Comparison of ENCODE assay signal across 20 cellular contexts in genomic region chr17:76189247-76189646, GRCh38. TPM values are rescaled to one million over a fixed set of nuclear protein-coding genes. Genes with fewer than 3 reads are reported as not detected.
DNase-seq lines count a peak whose midpoint lies in the region; ATAC-seq and TF ChIP-seq lines count a peak whose summit lies in the region.
"Had no signal": no experiment of that assay in that cellular context is flagged by ENCODE, and none has a peak within 500 bp of the region (broad histone marks: within the 10 kb centered on the region; RNA-seq: fewer than 3 reads in every experiment).

No MANE protein-coding gene starts in this region.

- H3K36me3 Mint-ChIP-seq in CD4-positive, CD25-positive, alpha-beta regulatory T cell, result peaks cover 11% of the 10 kb centered on the region
- no peaks in the 10 kb centered on the region for H3K36me3 Mint-ChIP-seq in activated B cell treated with CpG ODN at 0.5 μM for 24 hours (ENCODE audit: low read depth)
- H3K36me3 Mint-ChIP-seq in effector memory CD8-positive, alpha-beta T cell (ENCODE audit: insufficient read depth), result peaks cover 5% of the 10 kb centered on the region

- H4K20me1 ChIP-seq in DND-41 (ENCODE audit: insufficient read depth, low read length), result no peaks in the 10 kb centered on the region

- H3K4me3 Mint-ChIP-seq in CD4-positive, CD25-positive, alpha-beta regulatory T cell, result peak overlapping the region; percentile 56 to 81 (median 66)
- no peak overlapping the region for H3K4me3 Mint-ChIP-seq in activated B cell treated with CpG ODN at 0.5 μM for 24 hours
- H3K4me3 Mint-ChIP-seq in effector memory CD8-positive, alpha-beta T cell, result peak overlapping the region; percentile 50 to 68

- no peaks in the 10 kb centered on the region for H3K79me2 ChIP-seq in DND-41 (ENCODE audit: insufficient read depth, low read length)

- CTCF ChIA-PET in activated B cell treated with CpG ODN at 0.5 μM for 24 hours (lab: Charles Lee), result interaction anchor here (3.1 kb wide), 1 partner anchor 90 kb away, joined by 14 read pairs; no protein-coding TSS in a partner anchor

- no peak for TF ChIP-seq CTCF in DND-41 (IDR thresholded peaks at IDR 0.05; ENCODE audit: borderline replicate concordance, extremely low read depth, low read length, poor library complexity, severe bottlenecking)
- no peak for TF ChIP-seq CTCF in activated B cell treated with CpG ODN at 0.5 μM for 24 hours (IDR thresholded peaks at IDR 0.05)
- no peak for TF ChIP-seq CTCF in transverse colon (IDR thresholded peaks at IDR 0.05)

- TF ChIP-seq EP300 in transverse colon (IDR thresholded peaks at IDR 0.05; ENCODE audit: low read depth), result no peak

- peak overlapping the region; percentile 6; the same call in 1 of the 2 replicates for H2AFZ ChIP-seq in DND-41 (ENCODE audit: low read depth, low read length)

- TF ChIP-seq POLR2A in transverse colon (IDR thresholded peaks at IDR 0.05), result no peak

- H3K4me3 ChIP-seq in CD4-positive, CD25-positive, alpha-beta regulatory T cell (ENCODE audit: low read depth, low read length), result peak overlapping the region; percentile 13
- no peak overlapping the region for H3K4me3 ChIP-seq in DND-41 (ENCODE audit: low read depth in 1 of 2, low read length in 2 of 2)
- no peak overlapping the region for H3K4me3 ChIP-seq in transverse colon
- H3K4me3 ChIP-seq: HAP-1, Peyer's patch, prostate gland had no signal

- H3K9ac ChIP-seq in DND-41 (ENCODE audit: low read depth, low read length), result no peak overlapping the region
- H3K9ac ChIP-seq: SK-N-SH had no signal

- POLR2A ChIA-PET in activated B cell treated with CpG ODN at 0.5 μM for 24 hours (lab: Charles Lee), result interaction anchor here (0.7 to 18.1 kb wide), 2 partner anchors 16 to 79 kb away, joined by 3 to 481 read pairs; partner anchors contain the start of gene UBALD2

- WGBS in transverse colon (ENCODE audit: low coverage in 1 of 2), 2 donors, result 81 to 94% methylated on average over 4 of the region's 4 CpGs

- H3K4me1 ChIP-seq in CD4-positive, CD25-positive, alpha-beta regulatory T cell (ENCODE audit: control insufficient read depth, insufficient read depth, low read length, poor library complexity, severe bottlenecking), result peaks cover 69% of the 10 kb centered on the region
- H3K4me1 ChIP-seq in DND-41 (ENCODE audit: insufficient read depth, low read length), result peaks cover 59% of the 10 kb centered on the region
- peaks cover 0 to 6% (median 0%) of the 10 kb centered on the region in 4 donors for H3K4me1 ChIP-seq in transverse colon
- H3K4me1 ChIP-seq: foreskin keratinocyte, Peyer's patch, prostate gland had no signal

- peaks cover 27 to 83% (median 52%) of the 10 kb centered on the region in 4 donors for H3K4me1 Mint-ChIP-seq in CD4-positive, CD25-positive, alpha-beta regulatory T cell
- H3K4me1 Mint-ChIP-seq in activated B cell treated with CpG ODN at 0.5 μM for 24 hours, result peaks cover 53% of the 10 kb centered on the region
- peaks cover 44 to 56% of the 10 kb centered on the region in 2 donors for H3K4me1 Mint-ChIP-seq in effector memory CD8-positive, alpha-beta T cell (ENCODE audit: low read depth in 2 of 2)

- H3K36me3 ChIP-seq in CD4-positive, CD25-positive, alpha-beta regulatory T cell (ENCODE audit: control insufficient read depth, insufficient read depth, low read length), result no peaks in the 10 kb centered on the region
- no peaks in the 10 kb centered on the region for H3K36me3 ChIP-seq in DND-41 (ENCODE audit: insufficient read depth, low read length)
- H3K36me3 ChIP-seq in transverse colon, result no peaks in the 10 kb centered on the region
- H3K36me3 ChIP-seq: HAP-1, Peyer's patch, prostate gland had no signal

- peak overlapping the region; percentile 56 for H3K27ac ChIP-seq in CD4-positive, CD25-positive, alpha-beta regulatory T cell (ENCODE audit: insufficient read depth, low read length, poor library complexity, severe bottlenecking)
- H3K27ac ChIP-seq in DND-41 (ENCODE audit: low read length), result peak overlapping the region; percentile 72; the same call in 1 of the 2 replicates
- peak overlapping the region in 1 of 4 donors; percentile 11 for H3K27ac ChIP-seq in transverse colon
- H3K27ac ChIP-seq: epithelial cell of prostate, foreskin keratinocyte, prostate gland had no signal

- in situ Hi-C loops in transverse colon (cut with MboI; ENCODE audit: low pct_ligation_motif_present in 1 of 4, low pct_unique_long_range_greater_than_20kb in 1 of 4, low sequenced_read_pairs in 3 of 4), result loop anchor here in 3 of 4 donors (10.0 to 25.0 kb wide), 3 partner anchors 64 to 277 kb away; partner anchors contain the start of gene MRPL38 (in 1 of the 3)

- H3K9me3 Mint-ChIP-seq in CD4-positive, CD25-positive, alpha-beta regulatory T cell, result peaks cover 0 to 2% (median 0%) of the 10 kb centered on the region in 7 donors
- H3K9me3 Mint-ChIP-seq in activated B cell treated with CpG ODN at 0.5 μM for 24 hours, result no peaks in the 10 kb centered on the region
- H3K9me3 Mint-ChIP-seq in effector memory CD8-positive, alpha-beta T cell, result no peaks in the 10 kb centered on the region

- no peak overlapping the region for H3K4me2 ChIP-seq in DND-41 (ENCODE audit: insufficient read depth, low read length)
- H3K4me2 ChIP-seq: SK-N-SH had no signal

- DNase-seq in CD4-positive, CD25-positive, alpha-beta regulatory T cell, result no peak
- DNase-seq in DND-41 (no peak), activated B cell treated with CpG ODN at 0.5 μM for 24 hours (no peak), transverse colon (no peak), SHP77 treated with DMSO at 0.1 percent for 48 hours (lab: John Stamatoyannopoulos, UW) (no peak), SW 1271 (lab: John Stamatoyannopoulos, UW) (no peak), SIG-M5 (lab: John Stamatoyannopoulos, UW) (no peak)
- no peak for DNase-seq in effector memory CD8-positive, alpha-beta T cell
- DNase-seq: Calu3; foreskin keratinocyte; NCI-H1105 treated with DMSO at 0.1 percent for 48 hours; NCI-H2171; NCI-H748 treated with DMSO at 0.1 percent for 48 hours; Peyer's patch; SK-N-SH; stimulated activated CD4-positive, alpha-beta T cell treated with anti-CD3 and anti-CD28 coated beads, Interleukin-2, amount 100 ng/mL, for 48 hours had no signal

- H3K27me3 Mint-ChIP-seq in CD4-positive, CD25-positive, alpha-beta regulatory T cell, result no peaks in the 10 kb centered on the region
- no peaks in the 10 kb centered on the region for H3K27me3 Mint-ChIP-seq in activated B cell treated with CpG ODN at 0.5 μM for 24 hours
- H3K27me3 Mint-ChIP-seq in effector memory CD8-positive, alpha-beta T cell, result no peaks in the 10 kb centered on the region

- no peaks in the 10 kb centered on the region for H3K9me3 ChIP-seq in CD4-positive, CD25-positive, alpha-beta regulatory T cell (ENCODE audit: control insufficient read depth in 2 of 2, low read length in 2 of 2)
- H3K9me3 ChIP-seq in DND-41 (ENCODE audit: insufficient read depth, low read length, severe bottlenecking) (no peaks in the 10 kb centered on the region), transverse colon (no peaks in the 10 kb centered on the region)
- H3K9me3 ChIP-seq: HAP-1, Peyer's patch, prostate gland, SK-N-SH had no signal

- no peak for ATAC-seq in CD4-positive, CD25-positive, alpha-beta regulatory T cell (ENCODE audit: low read depth in 2 of 2)
- no peak for ATAC-seq in DND-41 (ENCODE audit: insufficient read depth, low read depth)
- ATAC-seq in activated B cell treated with CpG ODN at 0.5 μM for 24 hours (ENCODE audit: low read depth), result no peak
- no peak for ATAC-seq in effector memory CD8-positive, alpha-beta T cell (replicated peaks)
- ATAC-seq: foreskin keratinocyte had no signal

- H3K27ac Mint-ChIP-seq in CD4-positive, CD25-positive, alpha-beta regulatory T cell, result peak overlapping the region; percentile 94 to 96 (median 96)
- H3K27ac Mint-ChIP-seq in activated B cell treated with CpG ODN at 0.5 μM for 24 hours, result peak overlapping the region; percentile 30
- H3K27ac Mint-ChIP-seq in effector memory CD8-positive, alpha-beta T cell, result peak overlapping the region; percentile 65 to 91

- intact Hi-C loops in activated B cell treated with CpG ODN at 0.5 μM for 24 hours (cut with micrococcal nuclease), result no loop called here
- intact Hi-C loops in transverse colon (cut with DNase I; ENCODE audit: low total_unique reads), result no loop called here

- H3K27me3 ChIP-seq in CD4-positive, CD25-positive, alpha-beta regulatory T cell (ENCODE audit: control insufficient read depth, insufficient read depth, low read length), result no peaks in the 10 kb centered on the region
- H3K27me3 ChIP-seq in DND-41 (ENCODE audit: insufficient read depth, low read length, poor library complexity) (no peaks in the 10 kb centered on the region), transverse colon (no peaks in the 10 kb centered on the region)
- H3K27me3 ChIP-seq: Peyer's patch had no signal

RNA-seq across cellular contexts. Expression of gene FOXJ1, which starts 48.2 kb away (rescaled TPM):
- 1.0 TPM for total RNA-seq in CD4-positive, CD25-positive, alpha-beta regulatory T cell
- under 1 TPM in 2 of 4 donors, not detected in 2; 0.14 to 0.24 TPM for polyA plus RNA-seq in CD4-positive, CD25-positive, alpha-beta regulatory T cell
- total RNA-seq in activated B cell treated with CpG ODN at 0.5 μM for 24 hours, result 0.39 and 0.44 TPM in 2 replicates
- 1 to 10 TPM in 2 of 4 donors, under 1 TPM in 1, not detected in 1; 0.82 to 7.4 (median 1.9) TPM for total RNA-seq in transverse colon
- total RNA-seq: Calu3, LHCN-M2, Peyer's patch had no signal
- polyA plus RNA-seq: SK-N-SH had no signal

RNA-seq across cellular contexts. Expression of gene RNF157, which starts 51.0 kb away (rescaled TPM):
- total RNA-seq in CD4-positive, CD25-positive, alpha-beta regulatory T cell, result 17.7 TPM
- polyA plus RNA-seq in CD4-positive, CD25-positive, alpha-beta regulatory T cell, result 1 to 10 TPM; 3.3 to 5.6 (median 4.3) TPM
- total RNA-seq in activated B cell treated with CpG ODN at 0.5 μM for 24 hours (3.1 and 3.5 TPM in 2 replicates), transverse colon (100 to 1,000 TPM in 1 of 4 donors, 10 to 100 TPM in 3; 32.5 to 164 (median 54.8) TPM)
- total RNA-seq: foreskin keratinocyte had no signal

Comparison
In these comparisons a context has a peak if more than half of its experiments do, and no peak if none do; other contexts are left out.
1. H3K27ac Mint-ChIP-seq: peak in every context shown above with its lines; median percentile 96 in CD4-positive, CD25-positive, alpha-beta regulatory T cell; 78 in effector memory CD8-positive, alpha-beta T cell; 30 in activated B cell treated with CpG ODN at 0.5 μM for 24 hours.